Comparison of ENCODE assay signal across 25 cellular contexts in the genomic region with DNA sequence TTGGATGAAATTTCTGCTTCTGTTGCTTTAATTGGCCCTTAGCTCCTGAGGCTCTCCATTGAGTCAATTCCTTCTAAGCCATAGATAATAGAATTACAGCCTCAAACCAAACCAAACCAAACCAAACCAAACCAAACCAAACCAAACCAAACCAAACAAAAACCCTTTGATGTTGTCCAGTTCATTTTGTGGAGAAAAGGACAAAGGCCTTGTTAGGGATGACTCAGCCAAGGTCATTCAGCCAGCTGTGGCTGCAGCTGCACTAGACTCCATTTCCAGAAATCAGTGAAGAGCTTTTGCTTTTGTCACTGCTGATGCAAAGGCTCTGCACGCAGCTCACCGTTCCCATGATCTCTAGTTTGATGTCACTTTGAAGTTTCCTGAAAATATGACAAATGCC.
A peak's percentile ranks its signal among the peaks of the same experiment; 100 is the strongest.
DNase-seq lines count a peak whose midpoint lies in the region; ATAC-seq, FAIRE-seq and TF ChIP-seq lines count a peak whose summit lies in the region.
"Had no signal": no experiment of that assay in that cellular context is flagged by ENCODE, and none has a peak within 500 bp of the region (broad histone marks: within the 10 kb centered on the region; RNA-seq: fewer than 3 reads in every experiment).

No MANE protein-coding gene starts in this region.

- H4K20me1 ChIP-seq in HepG2 (ENCODE audit: insufficient read depth, low read length), result no peaks in the 10 kb centered on the region
- no peaks in the 10 kb centered on the region for H4K20me1 ChIP-seq in neural progenitor cell (ENCODE audit: low read depth)

- in situ Hi-C loops in HepG2 (cut with HindIII; ENCODE audit: extremely low pct_ligation_motif_present, low pct_unique_long_range_greater_than_20kb), result no loop called here
- in situ Hi-C loops in astrocyte of the spinal cord (cut with HindIII; ENCODE audit: low sequenced_read_pairs), result no loop called here

- no peak for TF ChIP-seq CTCF in HepG2 (CRISPR knock-in tag; IDR thresholded peaks at IDR 0.05)
- no peak for TF ChIP-seq CTCF in right lobe of liver (IDR thresholded peaks at IDR 0.05)
- TF ChIP-seq CTCF in astrocyte of the spinal cord (IDR thresholded peaks at IDR 0.05; ENCODE audit: low read depth, low read length), result no peak
- no peak for TF ChIP-seq CTCF in neural progenitor cell (IDR thresholded peaks at IDR 0.05)
- TF ChIP-seq CTCF in lower lobe of right lung (IDR thresholded peaks at IDR 0.05), result no peak

- peaks cover 39% of the 10 kb centered on the region for H3K4me1 Mint-ChIP-seq in neural progenitor cell

- no peak overlapping the region for H3K27ac ChIP-seq in HepG2 (ENCODE audit: extremely low read length, insufficient read depth, low read length)
- no peak overlapping the region for H3K27ac ChIP-seq in right lobe of liver
- no peak overlapping the region for H3K27ac ChIP-seq in neural progenitor cell
- H3K27ac ChIP-seq in lower lobe of right lung, result no peak overlapping the region
- H3K27ac ChIP-seq: 22Rv1, SJSA1 had no signal

- no peaks in the 10 kb centered on the region for H3K9me3 ChIP-seq in HepG2 (ENCODE audit: low read length)
- H3K9me3 ChIP-seq in right lobe of liver, result no peaks in the 10 kb centered on the region
- no peaks in the 10 kb centered on the region for H3K9me3 ChIP-seq in neural progenitor cell (ENCODE audit: low read depth)
- H3K9me3 ChIP-seq in lower lobe of right lung, result no peaks in the 10 kb centered on the region
- H3K9me3 ChIP-seq: SJSA1 had no signal

- H3K79me2 ChIP-seq in HepG2 (ENCODE audit: insufficient read depth, low read length) (no peaks in the 10 kb centered on the region), neural progenitor cell (ENCODE audit: low read depth) (no peaks in the 10 kb centered on the region)

- FAIRE-seq in HepG2 (lab: Jason Lieb, UNC), result no peak
- FAIRE-seq: G401.6, HTR-8/SVneo had no signal

- H3K36me3 Mint-ChIP-seq in neural progenitor cell, result peaks cover 29% of the 10 kb centered on the region

- POLR2A ChIA-PET in HepG2 (lab: Yijun Ruan, JAX), result no interaction called here

- H3K27me3 ChIP-seq in HepG2 (ENCODE audit: control insufficient read depth in 1 of 2, insufficient read depth in 2 of 2, low read length in 2 of 2), result no peaks in the 10 kb centered on the region
- no peaks in the 10 kb centered on the region for H3K27me3 ChIP-seq in right lobe of liver
- no peaks in the 10 kb centered on the region for H3K27me3 ChIP-seq in neural progenitor cell
- H3K27me3 ChIP-seq in lower lobe of right lung (ENCODE audit: low read depth), result no peaks in the 10 kb centered on the region
- H3K27me3 ChIP-seq: SJSA1 had no signal

- peak; percentile 74 for ATAC-seq in HepG2
- ATAC-seq in right lobe of liver, result no peak
- ATAC-seq in GM19351 (IDR thresholded peaks at IDR 0.05; ENCODE audit: unreplicated experiment), result no peak
- ATAC-seq in lower lobe of right lung, result no peak
- ATAC-seq: HCT116, PC-3, Right ventricle myocardium inferior had no signal

- H3F3A ChIP-seq in neural progenitor cell (ENCODE audit: low read depth), result no peaks in the 10 kb centered on the region

- no TSS peak for BruUV-seq in HepG2 (replicated peaks; lab: Mats Ljungman, UMichigan)

- H3K4me1 ChIP-seq in HepG2 (ENCODE audit: insufficient read depth, low read length) (peaks cover 14% of the 10 kb centered on the region), right lobe of liver (no peaks in the 10 kb centered on the region), neural progenitor cell (peaks cover 9% of the 10 kb centered on the region), lower lobe of right lung (no peaks in the 10 kb centered on the region)
- H3K4me1 ChIP-seq: SJSA1 had no signal

- CTCF ChIA-PET in HepG2 (lab: Yijun Ruan, JAX; ENCODE audit: low intra/inter-chr PET ratio, low total read pairs), result no interaction called here

- peaks cover 14% of the 10 kb centered on the region for H3K27me3 Mint-ChIP-seq in neural progenitor cell (ENCODE audit: insufficient read depth, low read depth)

- TF ChIP-seq RAD21 in HepG2 (CRISPR knock-in tag; IDR thresholded peaks at IDR 0.05), result no peak

- peak overlapping the region; percentile 57 for H3K27ac Mint-ChIP-seq in neural progenitor cell

- H2AFZ ChIP-seq in HepG2 (ENCODE audit: low read length), result no peak overlapping the region
- H2AFZ ChIP-seq in neural progenitor cell (replicated peaks), result no peak overlapping the region

- intact Hi-C loops in HepG2 (cut with micrococcal nuclease; ENCODE audit: unreplicated experiment), result no loop called here
- intact Hi-C loops in right lobe of liver (cut with DNase I), result no loop called here
- intact Hi-C loops in lower lobe of right lung (cut with DNase I), result no loop called here

- 33% methylated on average over 2 of the region's 2 CpGs for WGBS in HepG2 (ENCODE audit: low lambda C conversion rate)
- 62% methylated on average over 2 of the region's 2 CpGs for WGBS in right lobe of liver (ENCODE audit: insufficient coverage, low coverage, low lambda C conversion rate, missing lambda C conversion rate)

- DNase-seq in HepG2 (ENCODE audit: low spot score) (peak; percentile 63), right lobe of liver (no peak), astrocyte of the spinal cord (ENCODE audit: low read depth, low spot score) (peak; percentile 46), neural progenitor cell (ENCODE audit: low spot score) (no peak), COLO829 (ENCODE audit: low spot score) (no peak), lower lobe of right lung (no peak), HUDEP-2 (lab: John Stamatoyannopoulos, UW; ENCODE audit: unreplicated experiment in 76 of 76) (no peak)
- DNase-seq: DMS153; IMR-90; KG1; MM.1S; NCI-H1694; NCI-H2029 treated with DMSO at 0.1 percent for 48 hours; NCI-H446 treated with DMSO at 0.1 percent for 48 hours; NCI-H526; NCI-H82; NK-92 treated with Interleukin-12 subunit alpha and Interleukin-12 subunit beta, amount 100 ng/mL, for 24 hours; PC-3 had no signal

- H3K9ac ChIP-seq in HepG2 (ENCODE audit: insufficient read depth, low read depth, low read length) (no peak overlapping the region), neural progenitor cell (no peak overlapping the region)

- no peak for TF ChIP-seq EP300 in HepG2 (IDR thresholded peaks at IDR 0.05; ENCODE audit: low read depth in 2 of 2, low read length in 2 of 2)
- TF ChIP-seq EP300 in HepG2 (CRISPR knock-in tag; IDR thresholded peaks at IDR 0.05; ENCODE audit: borderline replicate concordance), result peak; percentile 20; the same call in 1 of the 2 replicates

- H3K36me3 ChIP-seq in HepG2 (replicated peaks in 1 of 2; ENCODE audit: control insufficient read depth in 1 of 2, insufficient read depth in 2 of 2, low read length in 2 of 2) (no peaks in the 10 kb centered on the region), right lobe of liver (no peaks in the 10 kb centered on the region), neural progenitor cell (no peaks in the 10 kb centered on the region), lower lobe of right lung (no peaks in the 10 kb centered on the region)
- H3K36me3 ChIP-seq: SJSA1 had no signal

- H3K4me2 ChIP-seq in HepG2 (ENCODE audit: low read depth, low read length), result no peak overlapping the region
- H3K4me2 ChIP-seq in neural progenitor cell, result no peak overlapping the region

- H3K4me3 ChIP-seq in HepG2 (replicated peaks in 1 of 3; ENCODE audit: insufficient read depth in 1 of 3, low read depth in 2 of 3, low read length in 3 of 3) (no peak overlapping the region), right lobe of liver (no peak overlapping the region), astrocyte of the spinal cord (ENCODE audit: low read depth, low read length) (no peak overlapping the region), neural progenitor cell (no peak overlapping the region), lower lobe of right lung (no peak overlapping the region)
- H3K4me3 ChIP-seq: SJSA1 had no signal

- H3K4me3 Mint-ChIP-seq in neural progenitor cell, result no peak overlapping the region

- TF ChIP-seq POLR2A in HepG2 (IDR thresholded peaks at IDR 0.05; ENCODE audit: insufficient read depth in 1 of 2, low read depth in 2 of 2, low read length in 2 of 2) (no peak), right lobe of liver (IDR thresholded peaks at IDR 0.05) (no peak)

- H3K9me3 Mint-ChIP-seq in neural progenitor cell, result peaks cover 46% of the 10 kb centered on the region

TF ChIP-seq in HepG2, 621 proteins besides CTCF, POLR2A, EP300 and RAD21 (continues in another document):
- TF ChIP-seq RCOR2 (CRISPR knock-in tag; IDR thresholded peaks at IDR 0.05) (no peak), ZBTB37 (CRISPR knock-in tag; IDR thresholded peaks at IDR 0.05) (peak; percentile 98), ZNF446 (CRISPR knock-in tag; IDR thresholded peaks at IDR 0.05) (no peak)

Comparison
In these comparisons a context has a peak if more than half of its experiments do, and no peak if none do; other contexts are left out.
1. DNase-seq: peak in HepG2 (single experiment) and astrocyte of the spinal cord (single experiment); none in right lobe of liver (0 of 3), neural progenitor cell (single experiment), COLO829 (single experiment), lower lobe of right lung (single experiment) and HUDEP-2 (0 of 76).